ENCODE assay signal across 6 cellular contexts in genomic region chr15:50875238-50875637, GRCh38. TPM values are rescaled to one million over a fixed set of nuclear protein-coding genes. Genes with fewer than 3 reads are reported as not detected.
DNase-seq lines count a peak whose midpoint lies in the region; ATAC-seq and TF ChIP-seq lines count a peak whose summit lies in the region.
"Not testable (repeated sequence)": the region's sequence is repeated elsewhere in the genome, so short reads cannot be mapped to it uniquely, and the experiment has no call there.

No MANE protein-coding gene starts in this region.

- not testable (repeated sequence) for H3K4me3 ChIP-seq in Caco-2 (ENCODE audit: low read depth, low read length); HEK293 (ENCODE audit: low read depth, low read length); colonic mucosa

- H3K9ac ChIP-seq in colonic mucosa (ENCODE audit: low read depth in 2 of 2, low read length in 2 of 2) = not testable (repeated sequence)

- not testable (repeated sequence) for H3K9me3 Mint-ChIP-seq in Caco-2 (ENCODE audit: unreplicated experiment); activated naive CD8-positive, alpha-beta T cell treated with anti-CD3 and anti-CD28 coated beads for 36 hours; memory B cell; nephron progenitor cell

- not testable (repeated sequence) for H3K27me3 ChIP-seq in Caco-2 (replicated peaks; ENCODE audit: control insufficient read depth, insufficient read depth, low read length); colonic mucosa

- not testable (repeated sequence) for H3K36me3 ChIP-seq in Caco-2 (ENCODE audit: control insufficient read depth, insufficient read depth, low read length); HEK293 (ENCODE audit: control insufficient read depth in 2 of 2, insufficient read depth in 1 of 2, low read length in 2 of 2); colonic mucosa

- H3K4me3 Mint-ChIP-seq in Caco-2 (ENCODE audit: unreplicated experiment) (peak overlapping the region; percentile 62), memory B cell (peak overlapping the region; percentile 37)
- H3K4me3 Mint-ChIP-seq in activated naive CD8-positive, alpha-beta T cell treated with anti-CD3 and anti-CD28 coated beads for 36 hours; nephron progenitor cell: not testable (repeated sequence)

- POLR2A ChIA-PET in Caco-2 (lab: Charles Lee); HEK293 (lab: Yijun Ruan, JAX): not testable (repeated sequence)

- H3K27me3 Mint-ChIP-seq in Caco-2 (ENCODE audit: insufficient read depth, unreplicated experiment); memory B cell; nephron progenitor cell (ENCODE audit: low read depth, poor library complexity): not testable (repeated sequence)
- peaks cover 15% of the 10 kb centered on the region for H3K27me3 Mint-ChIP-seq in activated naive CD8-positive, alpha-beta T cell treated with anti-CD3 and anti-CD28 coated beads for 36 hours

- peak in 1 of 2 experiments; percentile 60 for DNase-seq in Caco-2
- DNase-seq in activated naive CD8-positive, alpha-beta T cell treated with anti-CD3 and anti-CD28 coated beads for 36 hours; colonic mucosa; memory B cell (ENCODE audit: low spot score in 2 of 2); nephron progenitor cell: not testable (repeated sequence)

- H3K36me3 Mint-ChIP-seq in Caco-2 (ENCODE audit: insufficient read depth, unreplicated experiment) = peaks cover 23% of the 10 kb centered on the region
- not testable (repeated sequence) for H3K36me3 Mint-ChIP-seq in activated naive CD8-positive, alpha-beta T cell treated with anti-CD3 and anti-CD28 coated beads for 36 hours; memory B cell; nephron progenitor cell (ENCODE audit: low read depth)

- H3K9me3 ChIP-seq in Caco-2; HEK293 (ENCODE audit: control insufficient read depth, insufficient read depth, low read depth, low read length); colonic mucosa: not testable (repeated sequence)

- BruUV-seq in Caco-2 (replicated peaks; lab: Mats Ljungman, UMichigan) = not testable (repeated sequence)

- peak overlapping the region; percentile 91 for H3K27ac Mint-ChIP-seq in Caco-2 (ENCODE audit: unreplicated experiment)
- H3K27ac Mint-ChIP-seq in activated naive CD8-positive, alpha-beta T cell treated with anti-CD3 and anti-CD28 coated beads for 36 hours = peak overlapping the region; percentile 83
- not testable (repeated sequence) for H3K27ac Mint-ChIP-seq in memory B cell
- H3K27ac Mint-ChIP-seq in nephron progenitor cell = peak overlapping the region; percentile 52

- not testable (repeated sequence) for ATAC-seq in memory B cell (ENCODE audit: low read depth)

- peaks cover 57% of the 10 kb centered on the region for H3K4me1 ChIP-seq in Caco-2
- not testable (repeated sequence) for H3K4me1 ChIP-seq in HEK293 (ENCODE audit: control insufficient read depth, insufficient read depth, low read length); colonic mucosa

- not testable (repeated sequence) for TF ChIP-seq CTCF in Caco-2 (IDR thresholded peaks at IDR 0.05; ENCODE audit: insufficient read depth in 1 of 2, low read depth in 1 of 2, low read length in 1 of 2, severe bottlenecking in 1 of 2, unreplicated experiment in 1 of 2); HEK293 (tag by site-specific recombination; IDR thresholded peaks at IDR 0.05); colonic mucosa (IDR thresholded peaks at IDR 0.05); nephron progenitor cell (IDR thresholded peaks at IDR 0.05)

- H3K4me1 Mint-ChIP-seq in Caco-2 (ENCODE audit: low read depth, unreplicated experiment) = peaks cover 62% of the 10 kb centered on the region
- peaks cover 44% of the 10 kb centered on the region for H3K4me1 Mint-ChIP-seq in activated naive CD8-positive, alpha-beta T cell treated with anti-CD3 and anti-CD28 coated beads for 36 hours
- peaks cover 16% of the 10 kb centered on the region for H3K4me1 Mint-ChIP-seq in memory B cell
- peaks cover 34% of the 10 kb centered on the region for H3K4me1 Mint-ChIP-seq in nephron progenitor cell

- H3K27ac ChIP-seq in HEK293 (ENCODE audit: extremely low read depth, low read depth, low read length) = not testable (repeated sequence)
- peak overlapping the region; percentile 45 for H3K27ac ChIP-seq in colonic mucosa

- CTCF ChIA-PET in Caco-2 (lab: Charles Lee) = not testable (repeated sequence)
- CTCF ChIA-PET in HEK293 (lab: Yijun Ruan, JAX) = interaction anchor here (1.0 to 2.4 kb wide), 3 partner anchors 12 to 210 kb away, joined by 3 to 19 read pairs (median 7); no protein-coding TSS in a partner anchor

- intact Hi-C loops in Caco-2 (cut with micrococcal nuclease; ENCODE audit: unreplicated experiment) (loop anchor here (1.0 to 2.0 kb wide), 3 partner anchors 8 to 46 kb away; no protein-coding TSS in a partner anchor), colonic mucosa (cut with DNase I) (loop anchor here (10.0 kb wide), 1 partner anchor 110 kb away; the partner anchor contains the start of gene SPPL2A)

TF ChIP-seq in HEK293, 187 proteins besides CTCF, POLR2A, EP300 and RAD21:
- TF ChIP-seq ZBTB17 (tag by site-specific recombination; IDR thresholded peaks at IDR 0.05) = 0 out of 2 replicates have a peak, but pooled peaks have one; percentile 32

RNA-seq across cellular contexts. Expression of gene AP4E1, which starts 33.2 kb away (rescaled TPM):
- total RNA-seq in Caco-2 (2022) (15.9 and 17.9 TPM in 2 replicates), colonic mucosa (10 to 100 TPM in 1 of 2 donors, 1 to 10 TPM in 1; 9.7 to 11.7 TPM)
- total RNA-seq in activated naive CD8-positive, alpha-beta T cell treated with anti-CD3 and anti-CD28 coated beads for 36 hours = 10 to 100 TPM; 20.7 to 20.9 TPM
